In the genomic region with DNA sequence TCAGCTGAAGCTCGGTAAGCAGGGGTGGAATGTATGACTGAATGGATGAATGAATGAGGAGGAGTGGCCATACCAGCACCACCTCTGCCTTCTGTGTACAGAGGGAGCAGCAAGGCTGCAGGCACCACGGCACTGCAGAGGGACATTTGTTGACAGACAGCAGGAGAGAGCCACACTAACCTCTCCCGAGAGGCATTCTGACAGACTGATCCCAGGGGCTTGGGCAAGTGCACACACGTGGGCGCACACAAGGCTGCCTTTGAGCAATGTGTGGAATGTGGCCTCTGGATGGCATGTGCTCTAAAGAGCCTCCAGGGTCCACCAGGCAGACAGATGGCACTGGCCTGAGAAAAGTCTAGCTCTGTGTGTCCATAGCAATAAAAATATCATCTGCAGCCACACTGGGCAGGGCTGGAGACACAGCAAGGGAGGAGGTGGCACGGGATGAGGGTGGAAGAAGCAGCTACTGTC, we compare ENCODE assay signal across 14 cellular contexts.
DNase-seq lines count a peak whose midpoint lies in the region; ATAC-seq, FAIRE-seq and TF ChIP-seq lines count a peak whose summit lies in the region.
"Had no signal": no experiment of that assay in that cellular context is flagged by ENCODE, and none has a peak within 500 bp of the region (broad histone marks: within the 10 kb centered on the region; RNA-seq: fewer than 3 reads in every experiment).

No MANE protein-coding gene starts in this region.

- H3K4me1 ChIP-seq in H9 (ENCODE audit: insufficient read depth, low read length) (no peaks in the 10 kb centered on the region), HepG2 (ENCODE audit: insufficient read depth, low read length) (peaks cover 40% of the 10 kb centered on the region)
- no peaks in the 10 kb centered on the region for H3K4me1 ChIP-seq in naive thymus-derived CD4-positive, alpha-beta T cell (ENCODE audit: control insufficient read depth in 2 of 2, insufficient read depth in 2 of 2, low read length in 2 of 2)

- no TSS peak for BruUV-seq in HepG2 (replicated peaks; lab: Mats Ljungman, UMichigan)

- POLR2A ChIA-PET in HepG2 (lab: Yijun Ruan, JAX) = no interaction called here
- POLR2A ChIA-PET in naive thymus-derived CD4-positive, alpha-beta T cell (lab: Charles Lee) = no interaction called here

- H3T11ph ChIP-seq in H9 (ENCODE audit: low read length) = no peak overlapping the region

- no peak overlapping the region for H4K8ac ChIP-seq in H9 (replicated peaks; ENCODE audit: insufficient read length, low read depth, low read length)

- TF ChIP-seq CTCF in H9 (conservative IDR thresholded peaks at IDR 0.05) (no peak), HepG2 (CRISPR knock-in tag; IDR thresholded peaks at IDR 0.05) (peak; percentile 32; the same call in 1 of the 2 replicates)

- no peak overlapping the region for H2BK120ac ChIP-seq in H9 (ENCODE audit: low read depth, low read length, poor library complexity, severe bottlenecking)

- in situ Hi-C loops in HepG2 (cut with HindIII; ENCODE audit: extremely low pct_ligation_motif_present, low pct_unique_long_range_greater_than_20kb) = no loop called here

- H3K27me3 ChIP-seq in H9 (ENCODE audit: insufficient read depth, low read length) (no peaks in the 10 kb centered on the region), HepG2 (ENCODE audit: control insufficient read depth in 1 of 2, insufficient read depth in 2 of 2, low read length in 2 of 2) (no peaks in the 10 kb centered on the region)
- no peaks in the 10 kb centered on the region for H3K27me3 ChIP-seq in naive thymus-derived CD4-positive, alpha-beta T cell (ENCODE audit: control insufficient read depth in 2 of 2, insufficient read depth in 2 of 2, low read length in 2 of 2)

- 0 out of 2 replicates have a peak overlapping the region, but pooled peaks have one; percentile 5 for H3K14ac ChIP-seq in H9 (ENCODE audit: insufficient read depth, low read length)

- H3K27ac ChIP-seq in H9 (ENCODE audit: insufficient read length, low read depth, low read length) (no peak overlapping the region), HepG2 (ENCODE audit: extremely low read length, insufficient read depth, low read length) (peak overlapping the region; percentile 17)
- H3K27ac ChIP-seq in naive thymus-derived CD4-positive, alpha-beta T cell (ENCODE audit: low read depth, low read length) = no peak overlapping the region

- no peaks in the 10 kb centered on the region for H3K79me1 ChIP-seq in H9 (ENCODE audit: insufficient read depth, low read depth, low read length, poor library complexity, severe bottlenecking)

- H2BK15ac ChIP-seq in H9 (ENCODE audit: low read depth, low read length) = no peak overlapping the region

- no CpG with 5 or more reads among the region's 6 CpGs for WGBS in H9 (ENCODE audit: extremely low coverage, insufficient read length, low lambda C conversion rate)
- 12% methylated on average over 3 of the region's 6 CpGs for WGBS in HepG2 (ENCODE audit: low lambda C conversion rate)

- H3K27ac Mint-ChIP-seq in H9 = no peak overlapping the region
- no peak overlapping the region for H3K27ac Mint-ChIP-seq in naive thymus-derived CD4-positive, alpha-beta T cell
- H3K27ac Mint-ChIP-seq: activated CD4-positive, alpha-beta T cell treated with anti-CD3 and anti-CD28 coated beads, Interleukin-2, amount 10 ng/mL, durations not matched to agents 24 days and 14 days had no signal

- H3K9me3 ChIP-seq in H9 (ENCODE audit: control insufficient read depth, low read depth, low read length) (no peaks in the 10 kb centered on the region), HepG2 (ENCODE audit: low read length) (no peaks in the 10 kb centered on the region)
- H3K9me3 ChIP-seq in naive thymus-derived CD4-positive, alpha-beta T cell (ENCODE audit: control insufficient read depth in 2 of 3, low read length in 3 of 3) = no peaks in the 10 kb centered on the region

- no peak overlapping the region for H3K4ac ChIP-seq in H9 (ENCODE audit: low read depth, low read length)

- H3K4me3 Mint-ChIP-seq in H9 = no peak overlapping the region
- H3K4me3 Mint-ChIP-seq in naive thymus-derived CD4-positive, alpha-beta T cell = no peak overlapping the region
- H3K4me3 Mint-ChIP-seq: activated CD4-positive, alpha-beta T cell treated with anti-CD3 and anti-CD28 coated beads, Interleukin-2, amount 10 ng/mL, durations not matched to agents 24 days and 14 days had no signal

- peak; percentile 99 for ATAC-seq in HepG2
- ATAC-seq in HG03025 (IDR thresholded peaks at IDR 0.05; ENCODE audit: low FRiP score, unreplicated experiment) = no peak
- ATAC-seq in naive thymus-derived CD4-positive, alpha-beta T cell = no peak
- ATAC-seq: Panc1 had no signal

- H4K20me1 ChIP-seq in H9 (ENCODE audit: control insufficient read depth, insufficient read depth, insufficient read length) (no peaks in the 10 kb centered on the region), HepG2 (ENCODE audit: insufficient read depth, low read length) (no peaks in the 10 kb centered on the region)

- H3K23me2 ChIP-seq in H9 (ENCODE audit: insufficient read length, low read depth, low read length, poor library complexity, severe bottlenecking) = no peaks in the 10 kb centered on the region

- TF ChIP-seq EP300 in HepG2 (IDR thresholded peaks at IDR 0.05; ENCODE audit: low read depth in 2 of 2, low read length in 2 of 2) = no peak
- TF ChIP-seq EP300 in HepG2 (CRISPR knock-in tag; IDR thresholded peaks at IDR 0.05; ENCODE audit: borderline replicate concordance) = no peak

- peak; percentile 38 for DNase-seq in AG08395 (ENCODE audit: low spot score)
- DNase-seq in H9 = no peak
- DNase-seq in amniotic epithelial cell (ENCODE audit: low read depth) = peak; percentile 1
- peak; percentile 91 for DNase-seq in HepG2 (ENCODE audit: low spot score)
- DNase-seq in cerebellar cortex (ENCODE audit: low spot score) = no peak
- DNase-seq in naive thymus-derived CD4-positive, alpha-beta T cell = no peak
- no peak for DNase-seq in activated CD8-positive, alpha-beta memory T cell treated with anti-CD3 and anti-CD28 coated beads, Interleukin-2, amount 50 U/mL, for 48 hours
- DNase-seq: activated naive CD4-positive, alpha-beta T cell; dermis blood vessel endothelial cell; stimulated activated CD4-positive, alpha-beta T cell treated with anti-CD3 and anti-CD28 coated beads, Interleukin-1b, Interleukin-23, amount 100 ng/mL, for 48 hours had no signal

- H3K9ac ChIP-seq in H9 (ENCODE audit: extremely low read depth, insufficient read length, low read length) (no peak overlapping the region), HepG2 (ENCODE audit: insufficient read depth, low read depth, low read length) (no peak overlapping the region)

- H2AFZ ChIP-seq in H9 (ENCODE audit: low read length) = no peak overlapping the region
- H2AFZ ChIP-seq in HepG2 (ENCODE audit: low read length) = no peak overlapping the region

- H3K18ac ChIP-seq in H9 (ENCODE audit: insufficient read length, low read depth, low read length) = no peak overlapping the region

- FAIRE-seq in HepG2 (lab: Jason Lieb, UNC) = peak; percentile 85
- FAIRE-seq: GM18507 had no signal

- no peak overlapping the region for H2BK12ac ChIP-seq in H9 (ENCODE audit: insufficient read length, low read depth, low read length)

- TF ChIP-seq POLR2A in HepG2 (IDR thresholded peaks at IDR 0.05; ENCODE audit: insufficient read depth in 1 of 2, low read depth in 2 of 2, low read length in 2 of 2) = no peak

- peak overlapping the region in 1 of 3 experiments; percentile 25; a peak in 2 of 6 replicates for H3K4me3 ChIP-seq in HepG2 (replicated peaks in 1 of 3; ENCODE audit: insufficient read depth in 1 of 3, low read depth in 2 of 3, low read length in 3 of 3)
- H3K4me3 ChIP-seq in naive thymus-derived CD4-positive, alpha-beta T cell (ENCODE audit: low read length) = no peak overlapping the region

- no peak overlapping the region for H3K23ac ChIP-seq in H9 (ENCODE audit: insufficient read length, low read depth, low read length)

- no peak overlapping the region for H2BK20ac ChIP-seq in H9 (ENCODE audit: low read depth, low read length, poor library complexity, severe bottlenecking)

- peaks cover 0 to 5% of the 10 kb centered on the region in 2 experiments; a peak in 2 of 4 replicates for H3K4me1 Mint-ChIP-seq in H9
- peaks cover 0 to 2% (median 0%) of the 10 kb centered on the region in 7 donors for H3K4me1 Mint-ChIP-seq in naive thymus-derived CD4-positive, alpha-beta T cell
- H3K4me1 Mint-ChIP-seq: activated CD4-positive, alpha-beta T cell treated with anti-CD3 and anti-CD28 coated beads, Interleukin-2, amount 10 ng/mL, durations not matched to agents 24 days and 14 days had no signal

- H3K79me2 ChIP-seq in H9 (ENCODE audit: insufficient read depth, low read length) = no peaks in the 10 kb centered on the region
- H3K79me2 ChIP-seq in HepG2 (ENCODE audit: insufficient read depth, low read length) = no peaks in the 10 kb centered on the region

- TF ChIP-seq RAD21 in HepG2 (CRISPR knock-in tag; IDR thresholded peaks at IDR 0.05) = no peak

- CTCF ChIA-PET in HepG2 (lab: Yijun Ruan, JAX; ENCODE audit: low intra/inter-chr PET ratio, low total read pairs) = no interaction called here
- CTCF ChIA-PET in naive thymus-derived CD4-positive, alpha-beta T cell (lab: Charles Lee) = no interaction called here

- no peaks in the 10 kb centered on the region for H3K36me3 Mint-ChIP-seq in H9 (ENCODE audit: insufficient read depth in 1 of 3, low read depth in 3 of 3)
- H3K36me3 Mint-ChIP-seq in naive thymus-derived CD4-positive, alpha-beta T cell = no peaks in the 10 kb centered on the region

- no peak overlapping the region for H2BK5ac ChIP-seq in H9 (ENCODE audit: insufficient read length, low read length)

- H2AK5ac ChIP-seq in H9 (ENCODE audit: insufficient read length, low read length) = no peak overlapping the region

- H3K4me2 ChIP-seq in H9 (ENCODE audit: insufficient read depth, insufficient read length, low read length) (no peak overlapping the region), HepG2 (ENCODE audit: low read depth, low read length) (peak overlapping the region; percentile 64)

- no peaks in the 10 kb centered on the region for H3K27me3 Mint-ChIP-seq in H9 (ENCODE audit: low read depth)
- H3K27me3 Mint-ChIP-seq in naive thymus-derived CD4-positive, alpha-beta T cell = peaks cover 0 to 3% (median 0%) of the 10 kb centered on the region in 5 donors
- H3K27me3 Mint-ChIP-seq: activated CD4-positive, alpha-beta T cell treated with anti-CD3 and anti-CD28 coated beads, Interleukin-2, amount 10 ng/mL, durations not matched to agents 24 days and 14 days had no signal

- H3K56ac ChIP-seq in H9 (ENCODE audit: insufficient read length, low read depth, low read length) = no peak overlapping the region

- H3K9me3 Mint-ChIP-seq in H9 = no peaks in the 10 kb centered on the region
- H3K9me3 Mint-ChIP-seq in naive thymus-derived CD4-positive, alpha-beta T cell = peaks cover 0 to 3% (median 0%) of the 10 kb centered on the region in 11 donors
- H3K9me3 Mint-ChIP-seq: activated CD4-positive, alpha-beta T cell treated with anti-CD3 and anti-CD28 coated beads, Interleukin-2, amount 10 ng/mL, durations not matched to agents 24 days and 14 days had no signal

- no peaks in the 10 kb centered on the region for H3K36me3 ChIP-seq in HepG2 (replicated peaks in 1 of 2; ENCODE audit: control insufficient read depth in 1 of 2, insufficient read depth in 2 of 2, low read length in 2 of 2)
- H3K36me3 ChIP-seq in naive thymus-derived CD4-positive, alpha-beta T cell (ENCODE audit: control insufficient read depth in 2 of 3, insufficient read depth in 3 of 3, low read length in 3 of 3) = no peaks in the 10 kb centered on the region

- no peak overlapping the region for H4K5ac ChIP-seq in H9 (ENCODE audit: insufficient read length, low read depth, low read length)

- intact Hi-C loops in HepG2 (cut with micrococcal nuclease; ENCODE audit: unreplicated experiment) = loop anchor here (1.0 kb wide), 1 partner anchor 32 kb away; no protein-coding TSS in a partner anchor
- intact Hi-C loops in naive thymus-derived CD4-positive, alpha-beta T cell (cut with micrococcal nuclease) = no loop called here

- no peak overlapping the region for H4K91ac ChIP-seq in H9 (ENCODE audit: insufficient read length, low read depth, low read length)

Comparison
In these comparisons a context has a peak if more than half of its experiments do, and no peak if none do; other contexts are left out.
1. DNase-seq: peak in AG08395 (single experiment), amniotic epithelial cell (single experiment) and HepG2 (single experiment); none in H9 (single experiment), cerebellar cortex (single experiment), naive thymus-derived CD4-positive, alpha-beta T cell (0 of 9) and activated CD8-positive, alpha-beta memory T cell treated with anti-CD3 and anti-CD28 coated beads, Interleukin-2, amount 50 U/mL, for 48 hours (single experiment).